In the genomic region with DNA sequence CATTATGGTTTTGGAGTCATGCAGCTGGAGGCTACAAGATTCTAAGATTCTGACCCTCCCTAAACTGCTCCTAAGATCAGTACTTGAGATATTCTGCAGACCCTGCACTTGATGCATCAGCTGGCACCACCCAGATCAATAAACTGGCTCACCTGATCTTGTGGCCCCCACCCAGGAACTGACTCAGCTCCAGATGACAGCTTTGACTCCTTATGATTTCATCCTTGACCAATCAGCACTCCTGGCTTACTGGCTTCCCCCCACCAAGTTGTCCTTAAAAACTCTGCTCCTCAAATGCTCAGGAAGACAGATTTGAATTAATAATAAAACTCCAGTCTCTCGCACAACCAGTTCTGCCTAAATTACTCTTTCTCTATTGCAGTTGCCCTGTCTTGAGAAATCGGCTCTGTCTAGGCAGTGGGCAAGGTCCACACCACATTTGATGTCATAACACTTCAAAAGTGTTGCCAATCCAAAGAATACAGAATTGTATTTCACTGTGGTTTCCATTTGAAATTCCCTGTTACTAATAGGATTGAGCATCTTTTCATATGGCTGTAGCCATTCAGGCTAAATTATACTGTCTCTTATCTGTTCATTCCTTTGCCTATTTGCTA, we compare ENCODE assay signal across 1 cellular context.
TF ChIP-seq lines count a peak whose summit lies in the region.

No MANE protein-coding gene starts in this region.

TF ChIP-seq in K562, 482 proteins besides CTCF, POLR2A, EP300 and RAD21 (continued from another document and continues in another):
- TF ChIP-seq, protein P1, sequence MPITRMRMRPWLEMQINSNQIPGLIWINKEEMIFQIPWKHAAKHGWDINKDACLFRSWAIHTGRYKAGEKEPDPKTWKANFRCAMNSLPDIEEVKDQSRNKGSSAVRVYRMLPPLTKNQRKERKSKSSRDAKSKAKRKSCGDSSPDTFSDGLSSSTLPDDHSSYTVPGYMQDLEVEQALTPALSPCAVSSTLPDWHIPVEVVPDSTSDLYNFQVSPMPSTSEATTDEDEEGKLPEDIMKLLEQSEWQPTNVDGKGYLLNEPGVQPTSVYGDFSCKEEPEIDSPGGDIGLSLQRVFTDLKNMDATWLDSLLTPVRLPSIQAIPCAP (CRISPR knock-in tag; IDR thresholded peaks at IDR 0.05; ENCODE audit: borderline replicate concordance): no peak
- no peak for TF ChIP-seq NCOA4 (IDR thresholded peaks at IDR 0.05; ENCODE audit: partially characterized antibody)
- TF ChIP-seq, protein P2, sequence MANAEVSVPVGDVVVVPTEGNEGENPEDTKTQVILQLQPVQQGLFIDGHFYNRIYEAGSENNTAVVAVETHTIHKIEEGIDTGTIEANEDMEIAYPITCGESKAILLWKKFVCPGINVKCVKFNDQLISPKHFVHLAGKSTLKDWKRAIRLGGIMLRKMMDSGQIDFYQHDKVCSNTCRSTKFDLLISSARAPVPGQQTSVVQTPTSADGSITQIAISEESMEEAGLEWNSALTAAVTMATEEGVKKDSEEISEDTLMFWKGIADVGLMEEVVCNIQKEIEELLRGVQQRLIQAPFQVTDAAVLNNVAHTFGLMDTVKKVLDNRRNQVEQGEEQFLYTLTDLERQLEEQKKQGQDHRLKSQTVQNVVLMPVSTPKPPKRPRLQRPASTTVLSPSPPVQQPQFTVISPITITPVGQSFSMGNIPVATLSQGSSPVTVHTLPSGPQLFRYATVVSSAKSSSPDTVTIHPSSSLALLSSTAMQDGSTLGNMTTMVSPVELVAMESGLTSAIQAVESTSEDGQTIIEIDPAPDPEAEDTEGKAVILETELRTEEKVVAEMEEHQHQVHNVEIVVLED (CRISPR knock-in tag; IDR thresholded peaks at IDR 0.05): no peak
- TF ChIP-seq, protein P3, sequence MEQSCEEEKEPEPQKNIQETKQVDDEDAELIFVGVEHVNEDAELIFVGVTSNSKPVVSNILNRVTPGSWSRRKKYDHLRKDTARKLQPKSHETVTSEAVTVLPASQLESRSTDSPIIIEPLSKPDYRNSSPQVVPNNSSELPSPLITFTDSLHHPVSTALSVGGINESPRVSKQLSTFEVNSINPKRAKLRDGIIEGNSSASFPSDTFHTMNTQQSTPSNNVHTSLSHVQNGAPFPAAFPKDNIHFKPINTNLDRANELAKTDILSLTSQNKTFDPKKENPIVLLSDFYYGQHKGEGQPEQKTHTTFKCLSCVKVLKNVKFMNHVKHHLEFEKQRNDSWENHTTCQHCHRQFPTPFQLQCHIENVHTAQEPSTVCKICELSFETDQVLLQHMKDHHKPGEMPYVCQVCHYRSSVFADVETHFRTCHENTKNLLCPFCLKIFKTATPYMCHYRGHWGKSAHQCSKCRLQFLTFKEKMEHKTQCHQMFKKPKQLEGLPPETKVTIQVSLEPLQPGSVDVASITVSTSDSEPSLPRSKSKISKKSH (CRISPR knock-in tag; IDR thresholded peaks at IDR 0.05): no peak
- no peak for TF ChIP-seq HDAC2 (IDR thresholded peaks at IDR 0.05)
- TF ChIP-seq ATF7 (IDR thresholded peaks at IDR 0.05): peak; percentile 35
- TF ChIP-seq SMARCA4 (IDR thresholded peaks at IDR 0.05): 0 out of 2 replicates have a peak, but pooled peaks have one; percentile 25
- TF ChIP-seq NR1H2 (CRISPR knock-in tag; IDR thresholded peaks at IDR 0.05): no peak
- TF ChIP-seq ZNF57 (CRISPR knock-in tag; IDR thresholded peaks at IDR 0.05): no peak
- TF ChIP-seq ZNF696 (CRISPR knock-in tag; conservative IDR thresholded peaks at IDR 0.05): no peak
- 0 out of 2 replicates have a peak, but pooled peaks have one; percentile 31 for TF ChIP-seq GTF2E2 (tag; IDR thresholded peaks at IDR 0.05)
- no peak for TF ChIP-seq ZNF766 (CRISPR knock-in tag; conservative IDR thresholded peaks at IDR 0.05)
- no peak for TF ChIP-seq ZNF830 (CRISPR knock-in tag; IDR thresholded peaks at IDR 0.05)
- TF ChIP-seq, protein P4, sequence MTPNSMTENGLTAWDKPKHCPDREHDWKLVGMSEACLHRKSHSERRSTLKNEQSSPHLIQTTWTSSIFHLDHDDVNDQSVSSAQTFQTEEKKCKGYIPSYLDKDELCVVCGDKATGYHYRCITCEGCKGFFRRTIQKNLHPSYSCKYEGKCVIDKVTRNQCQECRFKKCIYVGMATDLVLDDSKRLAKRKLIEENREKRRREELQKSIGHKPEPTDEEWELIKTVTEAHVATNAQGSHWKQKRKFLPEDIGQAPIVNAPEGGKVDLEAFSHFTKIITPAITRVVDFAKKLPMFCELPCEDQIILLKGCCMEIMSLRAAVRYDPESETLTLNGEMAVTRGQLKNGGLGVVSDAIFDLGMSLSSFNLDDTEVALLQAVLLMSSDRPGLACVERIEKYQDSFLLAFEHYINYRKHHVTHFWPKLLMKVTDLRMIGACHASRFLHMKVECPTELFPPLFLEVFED (CRISPR knock-in tag; conservative IDR thresholded peaks at IDR 0.05): no peak
- no peak for TF ChIP-seq POLR2AphosphoS5 (IDR thresholded peaks at IDR 0.05; ENCODE audit: control insufficient read depth, insufficient read depth, low read depth, low read length)
- TF ChIP-seq MTA3 (IDR thresholded peaks at IDR 0.05; ENCODE audit: borderline replicate concordance): no peak
- TF ChIP-seq NR2C2 (CRISPR knock-in tag; IDR thresholded peaks at IDR 0.05): no peak
- TF ChIP-seq NR2C2 (tag; IDR thresholded peaks at IDR 0.05): 0 out of 2 replicates have a peak, but pooled peaks have one; percentile 9
- TF ChIP-seq MIER1 (IDR thresholded peaks at IDR 0.05; ENCODE audit: low read depth): no peak
- TF ChIP-seq ARID1B (IDR thresholded peaks at IDR 0.05): peak; percentile 51; the same call in 1 of the 2 replicates
- TF ChIP-seq ZNF347 (CRISPR knock-in tag; IDR thresholded peaks at IDR 0.05; ENCODE audit: low read depth): no peak
- no peak for TF ChIP-seq ZNF79 (CRISPR knock-in tag; IDR thresholded peaks at IDR 0.05; ENCODE audit: low read depth)
- TF ChIP-seq SMARCA5 (IDR thresholded peaks at IDR 0.05): no peak
- TF ChIP-seq TSC22D4 (tag; IDR thresholded peaks at IDR 0.05): no peak
- no peak for TF ChIP-seq NFIC (IDR thresholded peaks at IDR 0.05)
- TF ChIP-seq, protein P5, sequence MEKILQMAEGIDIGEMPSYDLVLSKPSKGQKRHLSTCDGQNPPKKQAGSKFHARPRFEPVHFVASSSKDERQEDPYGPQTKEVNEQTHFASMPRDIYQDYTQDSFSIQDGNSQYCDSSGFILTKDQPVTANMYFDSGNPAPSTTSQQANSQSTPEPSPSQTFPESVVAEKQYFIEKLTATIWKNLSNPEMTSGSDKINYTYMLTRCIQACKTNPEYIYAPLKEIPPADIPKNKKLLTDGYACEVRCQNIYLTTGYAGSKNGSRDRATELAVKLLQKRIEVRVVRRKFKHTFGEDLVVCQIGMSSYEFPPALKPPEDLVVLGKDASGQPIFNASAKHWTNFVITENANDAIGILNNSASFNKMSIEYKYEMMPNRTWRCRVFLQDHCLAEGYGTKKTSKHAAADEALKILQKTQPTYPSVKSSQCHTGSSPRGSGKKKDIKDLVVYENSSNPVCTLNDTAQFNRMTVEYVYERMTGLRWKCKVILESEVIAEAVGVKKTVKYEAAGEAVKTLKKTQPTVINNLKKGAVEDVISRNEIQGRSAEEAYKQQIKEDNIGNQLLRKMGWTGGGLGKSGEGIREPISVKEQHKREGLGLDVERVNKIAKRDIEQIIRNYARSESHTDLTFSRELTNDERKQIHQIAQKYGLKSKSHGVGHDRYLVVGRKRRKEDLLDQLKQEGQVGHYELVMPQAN (IDR thresholded peaks at IDR 0.05; ENCODE audit: borderline replicate concordance): no peak
- TF ChIP-seq TAF9B (IDR thresholded peaks at IDR 0.05; ENCODE audit: partially characterized antibody): peak; percentile 65
- TF ChIP-seq C11orf30 (IDR thresholded peaks at IDR 0.05; ENCODE audit: low read depth): no peak
- peak; percentile 79 for TF ChIP-seq FOSL1 (tag; conservative IDR thresholded peaks at IDR 0.05)
- TF ChIP-seq, protein P6, sequence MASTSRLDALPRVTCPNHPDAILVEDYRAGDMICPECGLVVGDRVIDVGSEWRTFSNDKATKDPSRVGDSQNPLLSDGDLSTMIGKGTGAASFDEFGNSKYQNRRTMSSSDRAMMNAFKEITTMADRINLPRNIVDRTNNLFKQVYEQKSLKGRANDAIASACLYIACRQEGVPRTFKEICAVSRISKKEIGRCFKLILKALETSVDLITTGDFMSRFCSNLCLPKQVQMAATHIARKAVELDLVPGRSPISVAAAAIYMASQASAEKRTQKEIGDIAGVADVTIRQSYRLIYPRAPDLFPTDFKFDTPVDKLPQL (IDR thresholded peaks at IDR 0.05; ENCODE audit: extremely low read depth, insufficient read length): no peak
- no peak for TF ChIP-seq NFE2L1 (tag; IDR thresholded peaks at IDR 0.05; ENCODE audit: borderline replicate concordance, low read depth)
- TF ChIP-seq, protein P7, sequence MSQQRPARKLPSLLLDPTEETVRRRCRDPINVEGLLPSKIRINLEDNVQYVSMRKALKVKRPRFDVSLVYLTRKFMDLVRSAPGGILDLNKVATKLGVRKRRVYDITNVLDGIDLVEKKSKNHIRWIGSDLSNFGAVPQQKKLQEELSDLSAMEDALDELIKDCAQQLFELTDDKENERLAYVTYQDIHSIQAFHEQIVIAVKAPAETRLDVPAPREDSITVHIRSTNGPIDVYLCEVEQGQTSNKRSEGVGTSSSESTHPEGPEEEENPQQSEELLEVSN (IDR thresholded peaks at IDR 0.05; ENCODE audit: borderline replicate concordance in 1 of 2, extremely low read depth in 1 of 2, insufficient read depth in 1 of 2, insufficient read length in 1 of 2, low read depth in 1 of 2, low read length in 1 of 2, poor library complexity in 1 of 2, severe bottlenecking in 1 of 2): no peak
- TF ChIP-seq, protein P8, sequence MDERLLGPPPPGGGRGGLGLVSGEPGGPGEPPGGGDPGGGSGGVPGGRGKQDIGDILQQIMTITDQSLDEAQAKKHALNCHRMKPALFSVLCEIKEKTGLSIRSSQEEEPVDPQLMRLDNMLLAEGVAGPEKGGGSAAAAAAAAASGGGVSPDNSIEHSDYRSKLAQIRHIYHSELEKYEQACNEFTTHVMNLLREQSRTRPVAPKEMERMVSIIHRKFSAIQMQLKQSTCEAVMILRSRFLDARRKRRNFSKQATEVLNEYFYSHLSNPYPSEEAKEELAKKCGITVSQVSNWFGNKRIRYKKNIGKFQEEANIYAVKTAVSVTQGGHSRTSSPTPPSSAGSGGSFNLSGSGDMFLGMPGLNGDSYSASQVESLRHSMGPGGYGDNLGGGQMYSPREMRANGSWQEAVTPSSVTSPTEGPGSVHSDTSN (CRISPR knock-in tag; IDR thresholded peaks at IDR 0.05; ENCODE audit: low read depth): no peak
- TF ChIP-seq, protein P8 (tag; conservative IDR thresholded peaks at IDR 0.05; ENCODE audit: low read depth): no peak
- TF ChIP-seq ZC3H8 (IDR thresholded peaks at IDR 0.05): no peak
- TF ChIP-seq RNF2 (IDR thresholded peaks at IDR 0.05): no peak
- no peak for TF ChIP-seq ZNF197 (CRISPR knock-in tag; IDR thresholded peaks at IDR 0.05; ENCODE audit: low read depth)
- no peak for TF ChIP-seq CREB1 (IDR thresholded peaks at IDR 0.05)
- TF ChIP-seq CREB1 (CRISPR knock-in tag; IDR thresholded peaks at IDR 0.05): no peak
- TF ChIP-seq TAF15 (IDR thresholded peaks at IDR 0.05; ENCODE audit: low read depth, low read length): no peak
- no peak for TF ChIP-seq NFXL1 (CRISPR knock-in tag; IDR thresholded peaks at IDR 0.05)
- TF ChIP-seq ZNF584 (CRISPR knock-in tag; IDR thresholded peaks at IDR 0.05; ENCODE audit: low read depth): no peak
- TF ChIP-seq, protein P9, sequence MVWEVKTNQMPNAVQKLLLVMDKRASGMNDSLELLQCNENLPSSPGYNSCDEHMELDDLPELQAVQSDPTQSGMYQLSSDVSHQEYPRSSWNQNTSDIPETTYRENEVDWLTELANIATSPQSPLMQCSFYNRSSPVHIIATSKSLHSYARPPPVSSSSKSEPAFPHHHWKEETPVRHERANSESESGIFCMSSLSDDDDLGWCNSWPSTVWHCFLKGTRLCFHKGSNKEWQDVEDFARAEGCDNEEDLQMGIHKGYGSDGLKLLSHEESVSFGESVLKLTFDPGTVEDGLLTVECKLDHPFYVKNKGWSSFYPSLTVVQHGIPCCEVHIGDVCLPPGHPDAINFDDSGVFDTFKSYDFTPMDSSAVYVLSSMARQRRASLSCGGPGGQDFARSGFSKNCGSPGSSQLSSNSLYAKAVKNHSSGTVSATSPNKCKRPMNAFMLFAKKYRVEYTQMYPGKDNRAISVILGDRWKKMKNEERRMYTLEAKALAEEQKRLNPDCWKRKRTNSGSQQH (CRISPR knock-in tag; IDR thresholded peaks at IDR 0.05): no peak
- TF ChIP-seq ZNF3 (CRISPR knock-in tag; IDR thresholded peaks at IDR 0.05): no peak
- no peak for TF ChIP-seq SRSF3 (IDR thresholded peaks at IDR 0.05; ENCODE audit: insufficient read depth, low read length)
- TF ChIP-seq CBFA2T3 (IDR thresholded peaks at IDR 0.05): peak; percentile 19; the same call in 1 of the 2 replicates
- TF ChIP-seq, protein P10, sequence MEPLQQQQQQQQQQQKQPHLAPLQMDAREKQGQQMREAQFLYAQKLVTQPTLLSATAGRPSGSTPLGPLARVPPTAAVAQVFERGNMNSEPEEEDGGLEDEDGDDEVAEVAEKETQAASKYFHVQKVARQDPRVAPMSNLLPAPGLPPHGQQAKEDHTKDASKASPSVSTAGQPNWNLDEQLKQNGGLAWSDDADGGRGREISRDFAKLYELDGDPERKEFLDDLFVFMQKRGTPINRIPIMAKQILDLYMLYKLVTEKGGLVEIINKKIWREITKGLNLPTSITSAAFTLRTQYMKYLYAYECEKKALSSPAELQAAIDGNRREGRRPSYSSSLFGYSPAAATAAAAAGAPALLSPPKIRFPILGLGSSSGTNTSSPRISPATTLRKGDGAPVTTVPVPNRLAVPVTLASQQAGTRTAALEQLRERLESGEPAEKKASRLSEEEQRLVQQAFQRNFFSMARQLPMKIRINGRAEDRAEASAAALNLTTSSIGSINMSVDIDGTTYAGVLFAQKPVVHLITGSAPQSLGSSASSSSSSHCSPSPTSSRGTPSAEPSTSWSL (CRISPR knock-in tag; IDR thresholded peaks at IDR 0.05; ENCODE audit: borderline replicate concordance): no peak
- no peak for TF ChIP-seq CC2D1A (IDR thresholded peaks at IDR 0.05)
- TF ChIP-seq, protein P11, sequence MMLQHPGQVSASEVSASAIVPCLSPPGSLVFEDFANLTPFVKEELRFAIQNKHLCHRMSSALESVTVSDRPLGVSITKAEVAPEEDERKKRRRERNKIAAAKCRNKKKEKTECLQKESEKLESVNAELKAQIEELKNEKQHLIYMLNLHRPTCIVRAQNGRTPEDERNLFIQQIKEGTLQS (IDR thresholded peaks at IDR 0.05): peak; percentile 60
- TF ChIP-seq, protein P11 (CRISPR knock-in tag; conservative IDR thresholded peaks at IDR 0.05): no peak
- no peak for TF ChIP-seq ETV6 (IDR thresholded peaks at IDR 0.05; ENCODE audit: borderline replicate concordance in 1 of 2, low read depth in 2 of 2, low read length in 1 of 2)
- no peak for TF ChIP-seq ETV6 (CRISPR knock-in tag; IDR thresholded peaks at IDR 0.05; ENCODE audit: borderline replicate concordance)
- no peak for TF ChIP-seq ZNF561 (CRISPR knock-in tag; conservative IDR thresholded peaks at IDR 0.05)
- TF ChIP-seq NR3C1 (CRISPR knock-in tag; IDR thresholded peaks at IDR 0.05): no peak
- no peak for TF ChIP-seq ARHGAP35 (IDR thresholded peaks at IDR 0.05; ENCODE audit: partially characterized antibody)
